ENCODE assay signal across 1 cellular context in the genomic region with DNA sequence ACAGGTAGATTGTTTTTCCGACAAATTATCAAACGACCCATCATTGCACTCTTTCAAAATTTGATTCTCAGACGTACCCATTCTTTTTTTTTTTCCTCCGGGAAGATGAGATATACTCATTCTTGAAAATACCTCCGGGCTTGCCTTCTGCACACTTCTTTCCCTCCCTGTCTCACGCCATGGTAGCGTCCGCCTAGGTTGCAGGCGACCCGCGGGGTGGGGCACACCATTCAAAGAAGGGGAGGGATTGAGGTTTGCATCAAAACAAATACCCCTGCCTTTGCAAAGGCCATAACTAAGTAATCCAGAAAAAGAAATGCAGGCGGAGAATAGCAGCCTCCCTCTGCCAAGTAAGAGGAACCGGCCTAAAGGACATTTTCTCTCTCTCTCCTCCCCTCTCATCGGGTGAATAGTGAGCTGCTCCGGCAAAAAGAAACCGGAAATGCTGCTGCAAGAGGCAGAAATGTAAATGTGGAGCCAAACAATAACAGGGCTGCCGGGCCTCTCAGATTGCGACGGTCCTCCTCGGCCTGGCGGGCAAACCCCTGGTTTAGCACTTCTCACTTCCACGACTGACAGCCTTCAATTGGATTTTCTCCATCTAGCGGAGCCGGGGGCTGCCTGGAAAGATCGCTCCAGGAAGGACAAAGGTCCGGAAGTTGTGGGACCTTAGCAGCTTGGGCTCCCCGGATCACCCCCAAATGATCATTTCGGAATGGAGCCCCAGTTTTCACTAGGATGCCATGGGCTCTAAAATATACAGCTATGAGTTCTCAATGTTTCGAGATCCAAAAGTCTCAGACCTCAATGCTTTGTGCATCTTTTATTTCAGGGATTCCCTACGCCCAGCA.
TF ChIP-seq lines count a peak whose summit lies in the region.

No MANE protein-coding gene starts in this region.

TF ChIP-seq in HepG2, 621 proteins besides CTCF, POLR2A, EP300 and RAD21 (continues in another document):
- 0 out of 2 replicates have a peak, but pooled peaks have one; percentile 42 for TF ChIP-seq BRCA1 (CRISPR knock-in tag; IDR thresholded peaks at IDR 0.05)
- TF ChIP-seq, protein P1, sequence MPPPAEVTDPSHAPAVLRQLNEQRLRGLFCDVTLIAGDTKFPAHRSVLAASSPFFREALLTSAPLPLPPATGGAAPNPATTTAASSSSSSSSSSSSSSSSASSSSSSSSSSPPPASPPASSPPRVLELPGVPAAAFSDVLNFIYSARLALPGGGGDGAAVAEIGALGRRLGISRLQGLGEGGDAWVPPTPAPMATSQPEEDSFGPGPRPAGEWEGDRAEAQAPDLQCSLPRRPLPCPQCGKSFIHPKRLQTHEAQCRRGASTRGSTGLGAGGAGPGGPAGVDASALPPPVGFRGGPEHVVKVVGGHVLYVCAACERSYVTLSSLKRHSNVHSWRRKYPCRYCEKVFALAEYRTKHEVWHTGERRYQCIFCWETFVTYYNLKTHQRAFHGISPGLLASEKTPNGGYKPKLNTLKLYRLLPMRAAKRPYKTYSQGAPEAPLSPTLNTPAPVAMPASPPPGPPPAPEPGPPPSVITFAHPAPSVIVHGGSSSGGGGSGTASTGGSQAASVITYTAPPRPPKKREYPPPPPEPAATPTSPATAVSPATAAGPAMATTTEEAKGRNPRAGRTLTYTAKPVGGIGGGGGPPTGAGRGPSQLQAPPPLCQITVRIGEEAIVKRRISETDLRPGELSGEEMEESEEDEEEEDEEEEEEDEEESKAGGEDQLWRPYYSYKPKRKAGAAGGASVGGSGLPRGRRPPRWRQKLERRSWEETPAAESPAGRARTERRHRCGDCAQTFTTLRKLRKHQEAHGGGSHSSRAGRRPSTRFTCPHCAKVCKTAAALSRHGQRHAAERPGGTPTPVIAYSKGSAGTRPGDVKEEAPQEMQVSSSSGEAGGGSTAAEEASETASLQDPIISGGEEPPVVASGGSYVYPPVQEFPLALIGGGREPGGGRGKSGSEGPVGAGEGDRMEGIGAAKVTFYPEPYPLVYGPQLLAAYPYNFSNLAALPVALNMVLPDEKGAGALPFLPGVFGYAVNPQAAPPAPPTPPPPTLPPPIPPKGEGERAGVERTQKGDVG (CRISPR knock-in tag; IDR thresholded peaks at IDR 0.05; ENCODE audit: borderline replicate concordance): no peak
- no peak; the same call in 1 of the 2 replicates for TF ChIP-seq ZNF343 (CRISPR knock-in tag; IDR thresholded peaks at IDR 0.05)
- TF ChIP-seq ZNF207 (IDR thresholded peaks at IDR 0.05; ENCODE audit: borderline replicate concordance): no peak
- TF ChIP-seq, protein P2, sequence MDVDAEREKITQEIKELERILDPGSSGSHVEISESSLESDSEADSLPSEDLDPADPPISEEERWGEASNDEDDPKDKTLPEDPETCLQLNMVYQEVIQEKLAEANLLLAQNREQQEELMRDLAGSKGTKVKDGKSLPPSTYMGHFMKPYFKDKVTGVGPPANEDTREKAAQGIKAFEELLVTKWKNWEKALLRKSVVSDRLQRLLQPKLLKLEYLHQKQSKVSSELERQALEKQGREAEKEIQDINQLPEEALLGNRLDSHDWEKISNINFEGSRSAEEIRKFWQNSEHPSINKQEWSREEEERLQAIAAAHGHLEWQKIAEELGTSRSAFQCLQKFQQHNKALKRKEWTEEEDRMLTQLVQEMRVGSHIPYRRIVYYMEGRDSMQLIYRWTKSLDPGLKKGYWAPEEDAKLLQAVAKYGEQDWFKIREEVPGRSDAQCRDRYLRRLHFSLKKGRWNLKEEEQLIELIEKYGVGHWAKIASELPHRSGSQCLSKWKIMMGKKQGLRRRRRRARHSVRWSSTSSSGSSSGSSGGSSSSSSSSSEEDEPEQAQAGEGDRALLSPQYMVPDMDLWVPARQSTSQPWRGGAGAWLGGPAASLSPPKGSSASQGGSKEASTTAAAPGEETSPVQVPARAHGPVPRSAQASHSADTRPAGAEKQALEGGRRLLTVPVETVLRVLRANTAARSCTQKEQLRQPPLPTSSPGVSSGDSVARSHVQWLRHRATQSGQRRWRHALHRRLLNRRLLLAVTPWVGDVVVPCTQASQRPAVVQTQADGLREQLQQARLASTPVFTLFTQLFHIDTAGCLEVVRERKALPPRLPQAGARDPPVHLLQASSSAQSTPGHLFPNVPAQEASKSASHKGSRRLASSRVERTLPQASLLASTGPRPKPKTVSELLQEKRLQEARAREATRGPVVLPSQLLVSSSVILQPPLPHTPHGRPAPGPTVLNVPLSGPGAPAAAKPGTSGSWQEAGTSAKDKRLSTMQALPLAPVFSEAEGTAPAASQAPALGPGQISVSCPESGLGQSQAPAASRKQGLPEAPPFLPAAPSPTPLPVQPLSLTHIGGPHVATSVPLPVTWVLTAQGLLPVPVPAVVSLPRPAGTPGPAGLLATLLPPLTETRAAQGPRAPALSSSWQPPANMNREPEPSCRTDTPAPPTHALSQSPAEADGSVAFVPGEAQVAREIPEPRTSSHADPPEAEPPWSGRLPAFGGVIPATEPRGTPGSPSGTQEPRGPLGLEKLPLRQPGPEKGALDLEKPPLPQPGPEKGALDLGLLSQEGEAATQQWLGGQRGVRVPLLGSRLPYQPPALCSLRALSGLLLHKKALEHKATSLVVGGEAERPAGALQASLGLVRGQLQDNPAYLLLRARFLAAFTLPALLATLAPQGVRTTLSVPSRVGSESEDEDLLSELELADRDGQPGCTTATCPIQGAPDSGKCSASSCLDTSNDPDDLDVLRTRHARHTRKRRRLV (CRISPR knock-in tag; IDR thresholded peaks at IDR 0.05): no peak
- no peak for TF ChIP-seq TGIF2 (CRISPR knock-in tag; IDR thresholded peaks at IDR 0.05)
- no peak for TF ChIP-seq FOXA1 (IDR thresholded peaks at IDR 0.05)
- TF ChIP-seq FOXA1 (CRISPR knock-in tag; IDR thresholded peaks at IDR 0.05): no peak
- TF ChIP-seq, protein P3, sequence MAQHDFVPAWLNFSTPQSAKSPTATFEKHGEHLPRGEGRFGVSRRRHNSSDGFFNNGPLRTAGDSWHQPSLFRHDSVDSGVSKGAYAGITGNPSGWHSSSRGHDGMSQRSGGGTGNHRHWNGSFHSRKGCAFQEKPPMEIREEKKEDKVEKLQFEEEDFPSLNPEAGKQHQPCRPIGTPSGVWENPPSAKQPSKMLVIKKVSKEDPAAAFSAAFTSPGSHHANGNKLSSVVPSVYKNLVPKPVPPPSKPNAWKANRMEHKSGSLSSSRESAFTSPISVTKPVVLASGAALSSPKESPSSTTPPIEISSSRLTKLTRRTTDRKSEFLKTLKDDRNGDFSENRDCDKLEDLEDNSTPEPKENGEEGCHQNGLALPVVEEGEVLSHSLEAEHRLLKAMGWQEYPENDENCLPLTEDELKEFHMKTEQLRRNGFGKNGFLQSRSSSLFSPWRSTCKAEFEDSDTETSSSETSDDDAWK (CRISPR knock-in tag; IDR thresholded peaks at IDR 0.05): no peak
- peak; percentile 61 for TF ChIP-seq ZFY (CRISPR knock-in tag; IDR thresholded peaks at IDR 0.05)
- no peak for TF ChIP-seq HNRNPUL1 (IDR thresholded peaks at IDR 0.05; ENCODE audit: low read depth, low read length)
- TF ChIP-seq, protein P4, sequence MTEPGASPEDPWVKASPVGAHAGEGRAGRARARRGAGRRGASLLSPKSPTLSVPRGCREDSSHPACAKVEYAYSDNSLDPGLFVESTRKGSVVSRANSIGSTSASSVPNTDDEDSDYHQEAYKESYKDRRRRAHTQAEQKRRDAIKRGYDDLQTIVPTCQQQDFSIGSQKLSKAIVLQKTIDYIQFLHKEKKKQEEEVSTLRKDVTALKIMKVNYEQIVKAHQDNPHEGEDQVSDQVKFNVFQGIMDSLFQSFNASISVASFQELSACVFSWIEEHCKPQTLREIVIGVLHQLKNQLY (CRISPR knock-in tag; IDR thresholded peaks at IDR 0.05): no peak
- TF ChIP-seq, protein P5, sequence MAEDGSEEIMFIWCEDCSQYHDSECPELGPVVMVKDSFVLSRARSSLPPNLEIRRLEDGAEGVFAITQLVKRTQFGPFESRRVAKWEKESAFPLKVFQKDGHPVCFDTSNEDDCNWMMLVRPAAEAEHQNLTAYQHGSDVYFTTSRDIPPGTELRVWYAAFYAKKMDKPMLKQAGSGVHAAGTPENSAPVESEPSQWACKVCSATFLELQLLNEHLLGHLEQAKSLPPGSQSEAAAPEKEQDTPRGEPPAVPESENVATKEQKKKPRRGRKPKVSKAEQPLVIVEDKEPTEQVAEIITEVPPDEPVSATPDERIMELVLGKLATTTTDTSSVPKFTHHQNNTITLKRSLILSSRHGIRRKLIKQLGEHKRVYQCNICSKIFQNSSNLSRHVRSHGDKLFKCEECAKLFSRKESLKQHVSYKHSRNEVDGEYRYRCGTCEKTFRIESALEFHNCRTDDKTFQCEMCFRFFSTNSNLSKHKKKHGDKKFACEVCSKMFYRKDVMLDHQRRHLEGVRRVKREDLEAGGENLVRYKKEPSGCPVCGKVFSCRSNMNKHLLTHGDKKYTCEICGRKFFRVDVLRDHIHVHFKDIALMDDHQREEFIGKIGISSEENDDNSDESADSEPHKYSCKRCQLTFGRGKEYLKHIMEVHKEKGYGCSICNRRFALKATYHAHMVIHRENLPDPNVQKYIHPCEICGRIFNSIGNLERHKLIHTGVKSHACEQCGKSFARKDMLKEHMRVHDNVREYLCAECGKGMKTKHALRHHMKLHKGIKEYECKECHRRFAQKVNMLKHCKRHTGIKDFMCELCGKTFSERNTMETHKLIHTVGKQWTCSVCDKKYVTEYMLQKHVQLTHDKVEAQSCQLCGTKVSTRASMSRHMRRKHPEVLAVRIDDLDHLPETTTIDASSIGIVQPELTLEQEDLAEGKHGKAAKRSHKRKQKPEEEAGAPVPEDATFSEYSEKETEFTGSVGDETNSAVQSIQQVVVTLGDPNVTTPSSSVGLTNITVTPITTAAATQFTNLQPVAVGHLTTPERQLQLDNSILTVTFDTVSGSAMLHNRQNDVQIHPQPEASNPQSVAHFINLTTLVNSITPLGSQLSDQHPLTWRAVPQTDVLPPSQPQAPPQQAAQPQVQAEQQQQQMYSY (CRISPR knock-in tag; IDR thresholded peaks at IDR 0.05): no peak; the same call in 1 of the 2 replicates
- TF ChIP-seq, protein P6, sequence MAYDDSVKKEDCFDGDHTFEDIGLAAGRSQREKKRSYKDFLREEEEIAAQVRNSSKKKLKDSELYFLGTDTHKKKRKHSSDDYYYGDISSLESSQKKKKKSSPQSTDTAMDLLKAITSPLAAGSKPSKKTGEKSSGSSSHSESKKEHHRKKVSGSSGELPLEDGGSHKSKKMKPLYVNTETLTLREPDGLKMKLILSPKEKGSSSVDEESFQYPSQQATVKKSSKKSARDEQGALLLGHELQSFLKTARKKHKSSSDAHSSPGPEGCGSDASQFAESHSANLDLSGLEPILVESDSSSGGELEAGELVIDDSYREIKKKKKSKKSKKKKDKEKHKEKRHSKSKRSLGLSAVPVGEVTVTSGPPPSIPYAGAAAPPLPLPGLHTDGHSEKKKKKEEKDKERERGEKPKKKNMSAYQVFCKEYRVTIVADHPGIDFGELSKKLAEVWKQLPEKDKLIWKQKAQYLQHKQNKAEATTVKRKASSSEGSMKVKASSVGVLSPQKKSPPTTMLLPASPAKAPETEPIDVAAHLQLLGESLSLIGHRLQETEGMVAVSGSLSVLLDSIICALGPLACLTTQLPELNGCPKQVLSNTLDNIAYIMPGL (CRISPR knock-in tag; IDR thresholded peaks at IDR 0.05; ENCODE audit: borderline replicate concordance in 1 of 2, low read depth in 1 of 2): peak in 1 of 2 experiments; percentile 41; a peak in 2 of 4 replicates
- TF ChIP-seq, protein P7, sequence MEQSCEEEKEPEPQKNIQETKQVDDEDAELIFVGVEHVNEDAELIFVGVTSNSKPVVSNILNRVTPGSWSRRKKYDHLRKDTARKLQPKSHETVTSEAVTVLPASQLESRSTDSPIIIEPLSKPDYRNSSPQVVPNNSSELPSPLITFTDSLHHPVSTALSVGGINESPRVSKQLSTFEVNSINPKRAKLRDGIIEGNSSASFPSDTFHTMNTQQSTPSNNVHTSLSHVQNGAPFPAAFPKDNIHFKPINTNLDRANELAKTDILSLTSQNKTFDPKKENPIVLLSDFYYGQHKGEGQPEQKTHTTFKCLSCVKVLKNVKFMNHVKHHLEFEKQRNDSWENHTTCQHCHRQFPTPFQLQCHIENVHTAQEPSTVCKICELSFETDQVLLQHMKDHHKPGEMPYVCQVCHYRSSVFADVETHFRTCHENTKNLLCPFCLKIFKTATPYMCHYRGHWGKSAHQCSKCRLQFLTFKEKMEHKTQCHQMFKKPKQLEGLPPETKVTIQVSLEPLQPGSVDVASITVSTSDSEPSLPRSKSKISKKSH (CRISPR knock-in tag; IDR thresholded peaks at IDR 0.05; ENCODE audit: borderline replicate concordance): peak; percentile 31; the same call in 1 of the 2 replicates
- peak; percentile 10; the same call in 1 of the 2 replicates for TF ChIP-seq ZFX (CRISPR knock-in tag; IDR thresholded peaks at IDR 0.05; ENCODE audit: low read depth)
- TF ChIP-seq ZNF839 (CRISPR knock-in tag; IDR thresholded peaks at IDR 0.05; ENCODE audit: borderline replicate concordance): no peak
- TF ChIP-seq ARNTL (CRISPR knock-in tag; IDR thresholded peaks at IDR 0.05): 0 out of 2 replicates have a peak, but pooled peaks have one; percentile 40
- no peak for TF ChIP-seq ZKSCAN1 (IDR thresholded peaks at IDR 0.05; ENCODE audit: low read length)
- TF ChIP-seq, protein P8, sequence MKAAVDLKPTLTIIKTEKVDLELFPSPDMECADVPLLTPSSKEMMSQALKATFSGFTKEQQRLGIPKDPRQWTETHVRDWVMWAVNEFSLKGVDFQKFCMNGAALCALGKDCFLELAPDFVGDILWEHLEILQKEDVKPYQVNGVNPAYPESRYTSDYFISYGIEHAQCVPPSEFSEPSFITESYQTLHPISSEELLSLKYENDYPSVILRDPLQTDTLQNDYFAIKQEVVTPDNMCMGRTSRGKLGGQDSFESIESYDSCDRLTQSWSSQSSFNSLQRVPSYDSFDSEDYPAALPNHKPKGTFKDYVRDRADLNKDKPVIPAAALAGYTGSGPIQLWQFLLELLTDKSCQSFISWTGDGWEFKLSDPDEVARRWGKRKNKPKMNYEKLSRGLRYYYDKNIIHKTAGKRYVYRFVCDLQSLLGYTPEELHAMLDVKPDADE (CRISPR knock-in tag; IDR thresholded peaks at IDR 0.05): no peak
- TF ChIP-seq, protein P9, sequence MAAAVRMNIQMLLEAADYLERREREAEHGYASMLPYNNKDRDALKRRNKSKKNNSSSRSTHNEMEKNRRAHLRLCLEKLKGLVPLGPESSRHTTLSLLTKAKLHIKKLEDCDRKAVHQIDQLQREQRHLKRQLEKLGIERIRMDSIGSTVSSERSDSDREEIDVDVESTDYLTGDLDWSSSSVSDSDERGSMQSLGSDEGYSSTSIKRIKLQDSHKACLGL (CRISPR knock-in tag; IDR thresholded peaks at IDR 0.05): no peak; the same call in 1 of the 2 replicates
- TF ChIP-seq, protein P10, sequence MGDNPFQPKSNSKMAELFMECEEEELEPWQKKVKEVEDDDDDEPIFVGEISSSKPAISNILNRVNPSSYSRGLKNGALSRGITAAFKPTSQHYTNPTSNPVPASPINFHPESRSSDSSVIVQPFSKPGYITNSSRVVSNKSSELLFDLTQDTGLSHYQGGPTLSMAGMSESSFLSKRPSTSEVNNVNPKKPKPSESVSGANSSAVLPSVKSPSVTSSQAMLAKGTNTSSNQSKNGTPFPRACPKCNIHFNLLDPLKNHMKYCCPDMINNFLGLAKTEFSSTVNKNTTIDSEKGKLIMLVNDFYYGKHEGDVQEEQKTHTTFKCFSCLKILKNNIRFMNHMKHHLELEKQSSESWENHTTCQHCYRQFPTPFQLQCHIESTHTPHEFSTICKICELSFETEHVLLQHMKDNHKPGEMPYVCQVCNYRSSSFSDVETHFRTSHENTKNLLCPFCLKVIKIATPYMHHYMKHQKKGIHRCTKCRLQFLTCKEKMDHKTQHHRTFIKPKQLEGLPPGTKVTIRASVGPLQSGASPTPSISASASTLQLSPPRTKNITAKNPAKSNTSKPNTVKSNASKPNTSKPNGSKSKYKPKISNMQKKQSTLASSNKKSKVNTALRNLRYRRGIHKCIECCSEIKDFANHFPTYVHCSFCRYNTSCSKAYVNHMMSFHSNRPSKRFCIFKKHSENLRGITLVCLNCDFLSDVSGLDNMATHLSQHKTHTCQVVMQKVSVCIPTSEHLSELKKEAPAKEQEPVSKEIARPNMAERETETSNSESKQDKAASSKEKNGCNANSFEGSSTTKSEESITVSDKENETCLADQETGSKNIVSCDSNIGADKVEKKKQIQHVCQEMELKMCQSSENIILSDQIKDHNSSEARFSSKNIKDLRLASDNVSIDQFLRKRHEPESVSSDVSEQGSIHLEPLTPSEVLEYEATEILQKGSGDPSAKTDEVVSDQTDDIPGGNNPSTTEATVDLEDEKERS (CRISPR knock-in tag; IDR thresholded peaks at IDR 0.05): no peak
- no peak for TF ChIP-seq ZNF615 (CRISPR knock-in tag; IDR thresholded peaks at IDR 0.05; ENCODE audit: borderline replicate concordance)
- TF ChIP-seq CCAR2 (optimal IDR thresholded peaks at IDR 0.05; ENCODE audit: low read depth, low read length): peak; percentile 44
